ENCODE assay signal across 9 cellular contexts in genomic region chr17:31489295-31490018, GRCh38.
DNase-seq lines count a peak whose midpoint lies in the region; ATAC-seq lines count a peak whose summit lies in the region.
"Had no signal": no experiment of that assay in that cellular context is flagged by ENCODE, and none has a peak within 500 bp of the region (broad histone marks: within the 10 kb centered on the region; RNA-seq: fewer than 3 reads in every experiment).

No MANE protein-coding gene starts in this region.

- ATAC-seq in GM19467 (IDR thresholded peaks at IDR 0.05; ENCODE audit: unreplicated experiment), result no peak

- H3K4me1 ChIP-seq in iPS-18a (ENCODE audit: control insufficient read depth, low read depth, low read length), result peaks cover 26% of the 10 kb centered on the region
- no peaks in the 10 kb centered on the region for H3K4me1 ChIP-seq in rectal smooth muscle tissue (ENCODE audit: control insufficient read depth, insufficient read depth, low read length)

- DNase-seq in HT-29 (ENCODE audit: low spot score), result peak; percentile 97
- peak; percentile 32 for DNase-seq in activated CD4-positive, alpha-beta T cell treated with anti-CD3 and anti-CD28 coated beads, Interleukin-2, amount 50 U/mL, for 1 hour
- no peak for DNase-seq in NCI-H1092 (lab: John Stamatoyannopoulos, UW)
- DNase-seq in NCI-H2029 treated with DMSO at 0.1 percent for 48 hours (lab: John Stamatoyannopoulos, UW), result no peak
- DNase-seq in superior temporal gyrus (ENCODE audit: extremely low spot score), result no peak
- DNase-seq: NCI-H446 treated with DMSO at 0.1 percent for 48 hours had no signal

- no peak overlapping the region for H3K9ac ChIP-seq in iPS-18a (ENCODE audit: low read length)
- H3K9ac ChIP-seq in rectal smooth muscle tissue (ENCODE audit: low read length), result no peak overlapping the region

- peak overlapping the region; percentile 71 for H3K4me3 ChIP-seq in iPS-18a (ENCODE audit: low read length)
- H3K4me3 ChIP-seq in rectal smooth muscle tissue (ENCODE audit: low read length), result peak overlapping the region; percentile 74

- no peaks in the 10 kb centered on the region for H3K9me3 ChIP-seq in iPS-18a (ENCODE audit: control insufficient read depth, low read depth, low read length)

- H3K27me3 ChIP-seq in iPS-18a (ENCODE audit: control insufficient read depth, insufficient read depth, low read length) (peaks cover 13% of the 10 kb centered on the region), rectal smooth muscle tissue (ENCODE audit: control insufficient read depth, insufficient read depth, low read length) (peaks cover 2% of the 10 kb centered on the region)

- H3K27ac ChIP-seq in iPS-18a (ENCODE audit: low read length), result no peak overlapping the region
- no peak overlapping the region for H3K27ac ChIP-seq in rectal smooth muscle tissue (ENCODE audit: low read depth, low read length)

- H3K36me3 ChIP-seq in iPS-18a (ENCODE audit: control insufficient read depth, low read depth, low read length), result no peaks in the 10 kb centered on the region
- no peaks in the 10 kb centered on the region for H3K36me3 ChIP-seq in rectal smooth muscle tissue (ENCODE audit: control insufficient read depth, insufficient read depth, low read length)

Comparison
In these comparisons a context has a peak if more than half of its experiments do, and no peak if none do; other contexts are left out.
1. DNase-seq: peak in HT-29 (single experiment) and activated CD4-positive, alpha-beta T cell treated with anti-CD3 and anti-CD28 coated beads, Interleukin-2, amount 50 U/mL, for 1 hour (single experiment); none in NCI-H1092 (single experiment), NCI-H2029 treated with DMSO at 0.1 percent for 48 hours (single experiment) and superior temporal gyrus (single experiment).